In genomic region chrX:54043696-54044125, GRCh38 we compare ENCODE assay signal across 8 cellular contexts. TPM values are rescaled to one million over a fixed set of nuclear protein-coding genes. Genes with fewer than 3 reads are reported as not detected.
DNase-seq lines count a peak whose midpoint lies in the region; ATAC-seq and TF ChIP-seq lines count a peak whose summit lies in the region.

No MANE protein-coding gene starts in this region.

- TF ChIP-seq CTCF in BE2C (IDR thresholded peaks at IDR 0.05; ENCODE audit: low read depth, low read length) (no peak), cardiac fibroblast (IDR thresholded peaks at IDR 0.05; ENCODE audit: low read depth, low read length) (no peak)

- DNase-seq in BE2C: no peak
- DNase-seq in SK-N-MC (ENCODE audit: low read depth, low spot score): no peak
- peak in 1 of 2 donors; percentile 44 for DNase-seq in cardiac fibroblast (ENCODE audit: low read depth in 2 of 2)
- peak; percentile 8 for DNase-seq in kidney glomerular epithelial cell (lab: John Stamatoyannopoulos, UW)
- DNase-seq in stimulated activated CD4-positive, alpha-beta T cell treated with anti-CD3 and anti-CD28 coated beads, TNF-alpha, amount 100 ng/mL, for 24 hours (ENCODE audit: low read depth in 3 of 3): peak in 2 of 3 experiments; percentile 5 to 27
- DNase-seq in NCI-H1436 (lab: John Stamatoyannopoulos, UW): no peak

- peak overlapping the region; percentile 80 for H3K4me3 ChIP-seq in BE2C (ENCODE audit: low read depth, low read length)
- H3K4me3 ChIP-seq in SK-N-MC: peak overlapping the region; percentile 86
- peak overlapping the region; percentile 64 to 66 for H3K4me3 ChIP-seq in cardiac fibroblast (replicated peaks in 1 of 2; ENCODE audit: low read depth in 2 of 2, low read length in 2 of 2)

- H3K36me3 ChIP-seq in BE2C: no peaks in the 10 kb centered on the region; the same call in 1 of the 2 replicates
- 0 out of 2 replicates have a peak, but pooled peaks cover 3% of the 10 kb centered on the region for H3K36me3 ChIP-seq in SK-N-MC (ENCODE audit: insufficient read depth, low read length)

- no peaks in the 10 kb centered on the region; the same call in 1 of the 2 replicates for H3K4me1 ChIP-seq in BE2C

- peak overlapping the region; percentile 93 for H3K27ac ChIP-seq in SK-N-MC

- H3K9me3 ChIP-seq in BE2C: no peaks in the 10 kb centered on the region
- H3K9me3 ChIP-seq in SK-N-MC (ENCODE audit: low read depth, low read length): no peaks in the 10 kb centered on the region

- H3K27me3 ChIP-seq in BE2C: no peaks in the 10 kb centered on the region

- peak; percentile 15 for ATAC-seq in GM18867 (IDR thresholded peaks at IDR 0.05; ENCODE audit: unreplicated experiment)
- ATAC-seq in HG03095 (IDR thresholded peaks at IDR 0.05; ENCODE audit: unreplicated experiment): peak; percentile 14

- H3K9ac ChIP-seq in SK-N-MC (ENCODE audit: insufficient read length): peak overlapping the region; percentile 87

RNA-seq across cellular contexts. Expression of gene PHF8, which starts 0.6 kb away (rescaled TPM):
- 20.4 TPM for polyA plus RNA-seq in BE2C (2012; ENCODE audit: insufficient read depth, insufficient read length, low read depth)

Comparison
In these comparisons a context has a peak if more than half of its experiments do, and no peak if none do; other contexts are left out.
1. DNase-seq: peak in kidney glomerular epithelial cell (single experiment) and stimulated activated CD4-positive, alpha-beta T cell treated with anti-CD3 and anti-CD28 coated beads, TNF-alpha, amount 100 ng/mL, for 24 hours (2 of 3); none in BE2C (single experiment), SK-N-MC (single experiment) and NCI-H1436 (single experiment).
2. Peak in every context shown above with its lines, with median percentiles within 50 percentile points of each other: H3K4me3 ChIP-seq.